ENCODE assay signal across 11 cellular contexts in the genomic region with DNA sequence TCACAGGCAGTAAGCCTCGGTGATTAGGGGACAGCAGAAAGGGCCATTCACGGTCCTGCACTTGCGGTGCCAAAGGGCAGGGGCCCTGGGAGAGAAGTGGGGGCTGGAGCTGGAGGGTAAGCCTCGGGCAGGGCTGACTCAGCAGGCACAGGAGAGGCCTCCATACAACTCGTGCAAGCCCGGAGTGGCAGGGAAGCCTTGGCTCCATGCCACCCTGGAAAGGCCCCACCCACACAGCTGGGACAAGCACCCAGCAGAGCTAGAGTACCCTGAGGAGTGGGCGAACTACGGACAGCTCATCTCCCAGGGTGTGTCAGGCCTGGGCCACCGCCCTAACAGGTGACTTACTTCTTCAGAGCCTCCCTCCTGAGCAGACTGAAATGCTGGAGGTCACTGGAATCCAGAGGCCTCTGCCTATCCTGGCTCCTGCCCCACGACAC. TPM values are rescaled to one million over a fixed set of nuclear protein-coding genes. Genes with fewer than 3 reads are reported as not detected.
DNase-seq lines count a peak whose midpoint lies in the region; ATAC-seq, FAIRE-seq and TF ChIP-seq lines count a peak whose summit lies in the region.
"Had no signal": no experiment of that assay in that cellular context is flagged by ENCODE, and none has a peak within 500 bp of the region (broad histone marks: within the 10 kb centered on the region; RNA-seq: fewer than 3 reads in every experiment).

No MANE protein-coding gene starts in this region.

- no peak for TF ChIP-seq CTCF in CD8-positive, alpha-beta T cell (IDR thresholded peaks at IDR 0.05)

- no peak overlapping the region for H3K4me3 Mint-ChIP-seq in activated T-cell treated with anti-CD3 and anti-CD28 coated beads, Interleukin-2, amount 50 U/mL, for 72 hours
- no peak overlapping the region for H3K4me3 Mint-ChIP-seq in activated T-cell treated with anti-CD3 and anti-CD28 coated beads, Interleukin-2, amount 50 U/mL, for 24 hours
- no peak overlapping the region for H3K4me3 Mint-ChIP-seq in CD8-positive, alpha-beta T cell
- H3K4me3 Mint-ChIP-seq: activated CD8-positive, alpha-beta T cell treated with anti-CD3 and anti-CD28 coated beads, Interleukin-2, amount 10 ng/mL, durations not matched to agents 7 days and 5 days had no signal

- CTCF ChIA-PET in CD8-positive, alpha-beta T cell (lab: Charles Lee): interaction anchor here (1.9 kb wide), 1 partner anchor 14 kb away, joined by 8 read pairs; no protein-coding TSS in a partner anchor

- H3K4me1 ChIP-seq in CD8-positive, alpha-beta T cell (ENCODE audit: insufficient read depth, low read length): no peaks in the 10 kb centered on the region

- DNase-seq in activated T-cell treated with anti-CD3 and anti-CD28 coated beads, Interleukin-2, amount 50 U/mL, for 72 hours: no peak
- no peak for DNase-seq in activated T-cell treated with anti-CD3 and anti-CD28 coated beads, Interleukin-2, amount 50 U/mL, for 24 hours
- DNase-seq in amniotic epithelial cell (ENCODE audit: low read depth) (peak; percentile 75), kidney glomerular epithelial cell (lab: John Stamatoyannopoulos, UW) (peak; percentile 56), urothelium cell line (ENCODE audit: low spot score) (peak; percentile 83)
- DNase-seq in CD8-positive, alpha-beta T cell: no peak
- DNase-seq: activated CD8-positive, alpha-beta T cell treated with anti-CD3 and anti-CD28 coated beads, Interleukin-2, amount 10 ng/mL, durations not matched to agents 7 days and 5 days had no signal

- H3K27me3 ChIP-seq in CD8-positive, alpha-beta T cell (ENCODE audit: insufficient read depth, low read length): no peaks in the 10 kb centered on the region

- POLR2A ChIA-PET in CD8-positive, alpha-beta T cell (lab: Charles Lee): no interaction called here

- H3K4me1 Mint-ChIP-seq in activated T-cell treated with anti-CD3 and anti-CD28 coated beads, Interleukin-2, amount 50 U/mL, for 72 hours (ENCODE audit: low read depth): no peaks in the 10 kb centered on the region
- H3K4me1 Mint-ChIP-seq in activated T-cell treated with anti-CD3 and anti-CD28 coated beads, Interleukin-2, amount 50 U/mL, for 24 hours (ENCODE audit: low read depth): no peaks in the 10 kb centered on the region
- H3K4me1 Mint-ChIP-seq in CD8-positive, alpha-beta T cell (ENCODE audit: low read depth): no peaks in the 10 kb centered on the region

- H3K36me3 ChIP-seq in CD8-positive, alpha-beta T cell (ENCODE audit: insufficient read depth, low read length): no peaks in the 10 kb centered on the region
- H3K36me3 ChIP-seq: neutrophil had no signal

- no peak overlapping the region for H3K4me3 ChIP-seq in CD8-positive, alpha-beta T cell (ENCODE audit: low read depth, low read length)

- H3K9me3 Mint-ChIP-seq in activated T-cell treated with anti-CD3 and anti-CD28 coated beads, Interleukin-2, amount 50 U/mL, for 72 hours: no peaks in the 10 kb centered on the region
- no peaks in the 10 kb centered on the region for H3K9me3 Mint-ChIP-seq in activated T-cell treated with anti-CD3 and anti-CD28 coated beads, Interleukin-2, amount 50 U/mL, for 24 hours
- H3K9me3 Mint-ChIP-seq in CD8-positive, alpha-beta T cell: no peaks in the 10 kb centered on the region

- H3K27ac Mint-ChIP-seq in activated T-cell treated with anti-CD3 and anti-CD28 coated beads, Interleukin-2, amount 50 U/mL, for 72 hours: no peak overlapping the region
- no peak overlapping the region for H3K27ac Mint-ChIP-seq in activated T-cell treated with anti-CD3 and anti-CD28 coated beads, Interleukin-2, amount 50 U/mL, for 24 hours
- no peak overlapping the region for H3K27ac Mint-ChIP-seq in CD8-positive, alpha-beta T cell
- H3K27ac Mint-ChIP-seq: activated CD8-positive, alpha-beta T cell treated with anti-CD3 and anti-CD28 coated beads, Interleukin-2, amount 10 ng/mL, durations not matched to agents 7 days and 5 days had no signal

- FAIRE-seq in urothelium cell line (lab: Jason Lieb, UNC): peak; percentile 72

- intact Hi-C loops in CD8-positive, alpha-beta T cell (cut with DNase I, micrococcal nuclease): no loop called here

- peak; percentile 9 to 51 for ATAC-seq in activated T-cell treated with anti-CD3 and anti-CD28 coated beads, Interleukin-2, amount 50 U/mL, for 72 hours (replicated peaks in 1 of 2)
- ATAC-seq in HG03025 (IDR thresholded peaks at IDR 0.05; ENCODE audit: low FRiP score, unreplicated experiment) (no peak), HG03039 (IDR thresholded peaks at IDR 0.05; ENCODE audit: unreplicated experiment) (no peak)
- ATAC-seq in CD8-positive, alpha-beta T cell: no peak
- ATAC-seq: activated CD8-positive, alpha-beta T cell treated with anti-CD3 and anti-CD28 coated beads, Interleukin-2, amount 10 ng/mL, durations not matched to agents 7 days and 5 days had no signal

- H3K27me3 Mint-ChIP-seq in activated T-cell treated with anti-CD3 and anti-CD28 coated beads, Interleukin-2, amount 50 U/mL, for 72 hours (ENCODE audit: low read depth): peaks cover 18% of the 10 kb centered on the region
- H3K27me3 Mint-ChIP-seq in activated T-cell treated with anti-CD3 and anti-CD28 coated beads, Interleukin-2, amount 50 U/mL, for 24 hours: peaks cover 2% of the 10 kb centered on the region
- peaks cover 11% of the 10 kb centered on the region for H3K27me3 Mint-ChIP-seq in CD8-positive, alpha-beta T cell (ENCODE audit: low read depth)

- no peaks in the 10 kb centered on the region for H3K36me3 Mint-ChIP-seq in activated T-cell treated with anti-CD3 and anti-CD28 coated beads, Interleukin-2, amount 50 U/mL, for 72 hours (ENCODE audit: insufficient read depth in 2 of 2)
- no peaks in the 10 kb centered on the region for H3K36me3 Mint-ChIP-seq in activated T-cell treated with anti-CD3 and anti-CD28 coated beads, Interleukin-2, amount 50 U/mL, for 24 hours (ENCODE audit: low read depth)
- no peaks in the 10 kb centered on the region for H3K36me3 Mint-ChIP-seq in CD8-positive, alpha-beta T cell

- H3K27ac ChIP-seq in CD8-positive, alpha-beta T cell (ENCODE audit: low read depth, low read length): no peak overlapping the region
- H3K27ac ChIP-seq: C4-2B, neutrophil had no signal

- no peaks in the 10 kb centered on the region for H3K9me3 ChIP-seq in CD8-positive, alpha-beta T cell (ENCODE audit: low read length)
- H3K9me3 ChIP-seq: neutrophil had no signal

RNA-seq across cellular contexts. Expression of gene CAMK2A, which starts 5.6 kb away (rescaled TPM):
- total RNA-seq in activated T-cell treated with anti-CD3 and anti-CD28 coated beads, Interleukin-2, amount 50 U/mL, for 72 hours: not detected
- under 1 TPM in 1 of 2 experiments, not detected in 1; 0.27 TPM for total RNA-seq in CD8-positive, alpha-beta T cell
- total RNA-seq: activated CD8-positive, alpha-beta T cell treated with anti-CD3 and anti-CD28 coated beads, Interleukin-2, amount 10 ng/mL, durations not matched to agents 7 days and 5 days had no signal

RNA-seq across cellular contexts. Expression of gene ARSI, which starts 7.5 kb away (rescaled TPM):
- not detected for total RNA-seq in activated T-cell treated with anti-CD3 and anti-CD28 coated beads, Interleukin-2, amount 50 U/mL, for 72 hours
- under 1 TPM; 0.14 to 0.61 TPM for total RNA-seq in CD8-positive, alpha-beta T cell
- total RNA-seq: activated CD8-positive, alpha-beta T cell treated with anti-CD3 and anti-CD28 coated beads, Interleukin-2, amount 10 ng/mL, durations not matched to agents 7 days and 5 days had no signal

Comparison
In these comparisons a context has a peak if more than half of its experiments do, and no peak if none do; other contexts are left out.
1. ATAC-seq: peak in activated T-cell treated with anti-CD3 and anti-CD28 coated beads, Interleukin-2, amount 50 U/mL, for 72 hours (2 of 2); none in HG03025 (single experiment), CD8-positive, alpha-beta T cell (single experiment) and HG03039 (single experiment).
2. DNase-seq: peak in amniotic epithelial cell (single experiment), kidney glomerular epithelial cell (single experiment) and urothelium cell line (single experiment); none in activated T-cell treated with anti-CD3 and anti-CD28 coated beads, Interleukin-2, amount 50 U/mL, for 72 hours (0 of 2), activated T-cell treated with anti-CD3 and anti-CD28 coated beads, Interleukin-2, amount 50 U/mL, for 24 hours (single experiment) and CD8-positive, alpha-beta T cell (0 of 7).